Comparison of ENCODE assay signal across 17 cellular contexts in the genomic region with DNA sequence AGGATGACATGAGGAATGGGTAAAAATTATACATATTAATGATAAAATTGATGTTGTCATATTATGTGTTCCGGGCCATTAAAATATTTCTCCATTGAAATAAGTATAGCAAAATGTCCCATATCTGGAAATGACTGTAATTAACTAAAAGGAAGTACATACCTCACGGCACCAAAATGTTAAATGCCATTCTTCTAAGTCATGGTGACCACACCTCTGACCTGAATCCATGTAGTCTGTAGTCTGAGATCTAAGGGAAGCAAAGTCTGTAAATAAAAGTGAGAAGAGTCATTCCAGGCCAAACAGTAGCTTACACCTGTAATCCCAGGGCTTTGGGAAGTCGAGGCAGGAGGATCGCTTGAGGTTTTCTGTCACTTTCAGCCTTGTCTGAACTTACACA. TPM values are rescaled to one million over a fixed set of nuclear protein-coding genes. Genes with fewer than 3 reads are reported as not detected.
DNase-seq lines count a peak whose midpoint lies in the region; ATAC-seq, FAIRE-seq and TF ChIP-seq lines count a peak whose summit lies in the region.
"Had no signal": no experiment of that assay in that cellular context is flagged by ENCODE, and none has a peak within 500 bp of the region (broad histone marks: within the 10 kb centered on the region; RNA-seq: fewer than 3 reads in every experiment).

No MANE protein-coding gene starts in this region.

- H3K27ac Mint-ChIP-seq in T-helper 2 cell treated with Interferon-gamma antibody and Interleukin-4, amounts not matched to agents 5 μg/mL and 100 μg/mL, for 36 hours, result no peak overlapping the region
- H3K27ac Mint-ChIP-seq: CD4-positive, CD25-positive, alpha-beta regulatory T cell had no signal

- peaks cover 5% of the 10 kb centered on the region for H3K27me3 Mint-ChIP-seq in T-helper 2 cell treated with Interferon-gamma antibody and Interleukin-4, amounts not matched to agents 5 μg/mL and 100 μg/mL, for 36 hours (ENCODE audit: low read depth)
- H3K27me3 Mint-ChIP-seq: CD4-positive, CD25-positive, alpha-beta regulatory T cell had no signal

- H3K27me3 ChIP-seq in small intestine (ENCODE audit: control insufficient read depth in 2 of 2, insufficient read depth in 2 of 2, low read length in 2 of 2), result no peaks in the 10 kb centered on the region

- POLR2A ChIA-PET in RWPE1 (lab: Yijun Ruan, JAX; ENCODE audit: low non-redundant PET), result no interaction called here

- TF ChIP-seq CTCF in RWPE1 (conservative IDR thresholded peaks at IDR 0.05; ENCODE audit: low read depth), result no peak

- DNase-seq in HT1080 (ENCODE audit: low read depth), result peak; percentile 66
- peak; percentile 36 for DNase-seq in RWPE1 (ENCODE audit: low spot score)
- peak; percentile 16 for DNase-seq in glomerular visceral epithelial cell (ENCODE audit: extremely low spot score)
- peak; percentile 80 for DNase-seq in small intestine
- DNase-seq in T-helper 2 cell treated with Interferon-gamma antibody and Interleukin-4, amounts not matched to agents 5 μg/mL and 100 μg/mL, for 36 hours (ENCODE audit: low spot score), result no peak
- DNase-seq: ACHN; CD4-positive, CD25-positive, alpha-beta regulatory T cell; GDM1; NCI-H1105 treated with DMSO at 0.1 percent for 48 hours; NCI-H2029; NCI-H526; SHP77 treated with DMSO at 0.1 percent for 48 hours had no signal

- H3K36me3 Mint-ChIP-seq in T-helper 2 cell treated with Interferon-gamma antibody and Interleukin-4, amounts not matched to agents 5 μg/mL and 100 μg/mL, for 36 hours (ENCODE audit: low read depth), result no peaks in the 10 kb centered on the region
- H3K36me3 Mint-ChIP-seq: CD4-positive, CD25-positive, alpha-beta regulatory T cell had no signal

- H3K9me3 Mint-ChIP-seq in T-helper 2 cell treated with Interferon-gamma antibody and Interleukin-4, amounts not matched to agents 5 μg/mL and 100 μg/mL, for 36 hours, result no peaks in the 10 kb centered on the region

- H3K4me1 Mint-ChIP-seq in T-helper 2 cell treated with Interferon-gamma antibody and Interleukin-4, amounts not matched to agents 5 μg/mL and 100 μg/mL, for 36 hours (ENCODE audit: low read depth), result no peaks in the 10 kb centered on the region
- H3K4me1 Mint-ChIP-seq: CD4-positive, CD25-positive, alpha-beta regulatory T cell had no signal

- ATAC-seq in HG02588 (IDR thresholded peaks at IDR 0.05; ENCODE audit: unreplicated experiment), result no peak
- no peak for ATAC-seq in HG03280 (IDR thresholded peaks at IDR 0.05; ENCODE audit: unreplicated experiment)
- ATAC-seq: Panc1 had no signal

- H3K27ac ChIP-seq in RWPE1, result no peak overlapping the region
- no peak overlapping the region for H3K27ac ChIP-seq in small intestine (ENCODE audit: low read depth in 1 of 2, low read length in 1 of 2)

- 50 to 70% (median 70%) methylated on average over 4 of the region's 4 CpGs for WGBS in small intestine, 3 donors

- H3K4me3 ChIP-seq in small intestine (ENCODE audit: low read depth in 1 of 2, low read length in 2 of 2), result no peak overlapping the region

- no peaks in the 10 kb centered on the region for H3K36me3 ChIP-seq in small intestine (ENCODE audit: control insufficient read depth in 2 of 2, insufficient read depth in 2 of 2, low read length in 2 of 2)

- H3K4me3 Mint-ChIP-seq in T-helper 2 cell treated with Interferon-gamma antibody and Interleukin-4, amounts not matched to agents 5 μg/mL and 100 μg/mL, for 36 hours, result no peak overlapping the region
- H3K4me3 Mint-ChIP-seq: CD4-positive, CD25-positive, alpha-beta regulatory T cell had no signal

- no peaks in the 10 kb centered on the region for H3K9me3 ChIP-seq in small intestine (ENCODE audit: control insufficient read depth, low read depth)

- CTCF ChIA-PET in RWPE1 (lab: Yijun Ruan, JAX), result interaction anchor here (0.5 kb wide), 1 partner anchor 131 kb away, joined by 3 read pairs; no protein-coding TSS in a partner anchor

- H3K4me1 ChIP-seq in small intestine (ENCODE audit: control insufficient read depth in 2 of 2, insufficient read depth in 1 of 2, low read depth in 1 of 2, low read length in 1 of 2), result peaks cover 2% of the 10 kb centered on the region in 2 donors

- no peak for FAIRE-seq in small intestine (lab: Jason Lieb, UNC)
- FAIRE-seq: GM12892, GM19239 had no signal

RNA-seq across cellular contexts. Expression of a gene that starts 8.7 kb away (rescaled TPM):
- total RNA-seq in HT1080 (2014; rRNA removed; shearing (Covaris generic)), result not detected in 2 replicates
- 0.05 TPM in 1 of 2 replicates, not detected in the other for polyA plus RNA-seq in HT1080 (2015; cell fraction: cytosol; rRNA removed)
- not detected in 2 replicates for polyA plus RNA-seq in HT1080 (2015; cell fraction: nucleus; rRNA removed)
- 100 to 1,000 TPM in 2 of 3 donors, 10 to 100 TPM in 1; 33.1 to 210 (median 150) TPM for polyA plus RNA-seq in small intestine
- total RNA-seq: CD4-positive, CD25-positive, alpha-beta regulatory T cell had no signal
- polyA plus RNA-seq: CD4-positive, CD25-positive, alpha-beta regulatory T cell had no signal
